In the genomic region with DNA sequence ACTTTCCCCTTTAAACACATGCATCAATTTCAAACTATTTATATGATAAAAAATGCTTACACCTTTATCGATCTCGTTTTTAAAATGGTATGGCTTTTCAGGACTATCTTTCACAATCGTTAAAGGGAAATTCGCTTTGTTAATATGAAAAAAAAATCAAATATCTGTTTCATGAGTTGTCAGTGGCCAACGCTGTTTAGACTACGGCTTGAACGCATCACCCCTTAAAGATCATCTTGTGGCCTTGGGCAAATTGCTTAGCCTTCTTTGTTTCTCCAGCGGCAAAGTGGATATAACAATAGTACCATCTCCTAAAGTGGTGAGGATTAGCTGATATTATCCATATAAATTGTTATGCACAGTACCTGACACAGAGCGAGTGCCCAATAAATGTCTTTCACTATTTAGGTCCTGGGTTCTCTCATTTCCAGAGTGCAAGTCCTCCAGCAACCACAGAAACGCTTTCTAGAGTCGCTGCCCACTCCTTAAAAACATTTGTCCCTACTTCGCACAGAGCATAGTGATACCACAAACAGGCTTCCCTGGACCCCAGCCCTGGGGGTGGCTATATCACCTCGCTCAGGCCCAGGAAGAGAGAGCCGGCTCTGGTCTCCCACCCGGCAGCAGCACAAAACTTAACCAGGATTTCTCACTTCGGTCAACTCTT, we compare ENCODE assay signal across 8 cellular contexts. TPM values are rescaled to one million over a fixed set of nuclear protein-coding genes. Genes with fewer than 3 reads are reported as not detected.
A peak's percentile ranks its signal among the peaks of the same experiment; 100 is the strongest.
DNase-seq lines count a peak whose midpoint lies in the region; ATAC-seq and TF ChIP-seq lines count a peak whose summit lies in the region.

No MANE protein-coding gene starts in this region.

- H3K27ac Mint-ChIP-seq in activated naive CD4-positive, alpha-beta T cell treated with anti-CD3 and anti-CD28 coated beads, Interleukin-2, amount 50 U/mL, for 24 hours = peak overlapping the region; percentile 92

- H3K9me3 Mint-ChIP-seq in activated naive CD4-positive, alpha-beta T cell treated with anti-CD3 and anti-CD28 coated beads, Interleukin-2, amount 50 U/mL, for 24 hours = no peaks in the 10 kb centered on the region

- H3K27me3 ChIP-seq in esophagus (ENCODE audit: control insufficient read depth in 1 of 2, insufficient read depth in 2 of 2, low read length in 2 of 2) (no peaks in the 10 kb centered on the region), neutrophil (peaks cover 48% of the 10 kb centered on the region)

- no peaks in the 10 kb centered on the region for H3K27me3 Mint-ChIP-seq in activated naive CD4-positive, alpha-beta T cell treated with anti-CD3 and anti-CD28 coated beads, Interleukin-2, amount 50 U/mL, for 24 hours

- WGBS in esophagus, 2 donors = 26 to 27% methylated on average over 16 of the region's 16 CpGs

- H3K4me1 ChIP-seq in esophagus (ENCODE audit: control insufficient read depth in 2 of 2, insufficient read depth in 2 of 2, low read length in 1 of 2) (peaks cover 0 to 9% of the 10 kb centered on the region in 2 donors), neutrophil (ENCODE audit: control insufficient read depth in 1 of 2, insufficient read depth in 1 of 2, low read depth in 1 of 2, low read length in 1 of 2) (peaks cover 20 to 24% of the 10 kb centered on the region in 2 experiments)

- no peak for ATAC-seq in GM18867 (IDR thresholded peaks at IDR 0.05; ENCODE audit: unreplicated experiment)

- peak overlapping the region; percentile 79 to 89 for H3K27ac ChIP-seq in esophagus (ENCODE audit: low read depth in 2 of 2, low read length in 1 of 2)
- no peak overlapping the region for H3K27ac ChIP-seq in neutrophil

- H3K4me3 ChIP-seq in esophagus (ENCODE audit: low read depth in 1 of 2, low read length in 2 of 2) (peak overlapping the region; percentile 65 to 93), neutrophil (ENCODE audit: low read depth in 1 of 2, low read length in 1 of 2) (peak overlapping the region; percentile 51 to 59)

- H3K4me1 Mint-ChIP-seq in activated naive CD4-positive, alpha-beta T cell treated with anti-CD3 and anti-CD28 coated beads, Interleukin-2, amount 50 U/mL, for 24 hours = peaks cover 31% of the 10 kb centered on the region

- H3K36me3 ChIP-seq in esophagus (ENCODE audit: control insufficient read depth in 2 of 2, insufficient read depth in 2 of 2, low read length in 1 of 2) (no peaks in the 10 kb centered on the region), neutrophil (no peaks in the 10 kb centered on the region)

- TF ChIP-seq CTCF in neutrophil (IDR thresholded peaks at IDR 0.05) = no peak

- peak overlapping the region; percentile 99 for H3K4me3 Mint-ChIP-seq in activated naive CD4-positive, alpha-beta T cell treated with anti-CD3 and anti-CD28 coated beads, Interleukin-2, amount 50 U/mL, for 24 hours

- peaks cover 6% of the 10 kb centered on the region for H3K36me3 Mint-ChIP-seq in activated naive CD4-positive, alpha-beta T cell treated with anti-CD3 and anti-CD28 coated beads, Interleukin-2, amount 50 U/mL, for 24 hours

- no peak for DNase-seq in activated naive CD4-positive, alpha-beta T cell treated with Interleukin-2 at 50 U/mL for 16 hours
- peak; percentile 55 for DNase-seq in RKO (ENCODE audit: low spot score)
- DNase-seq in NCI-H1417 treated with DMSO at 0.1 percent for 48 hours (lab: John Stamatoyannopoulos, UW) = no peak
- DNase-seq in stimulated activated naive CD4-positive, alpha-beta T cell (lab: John Stamatoyannopoulos, UW) = no peak

- no peaks in the 10 kb centered on the region for H3K9me3 ChIP-seq in esophagus (ENCODE audit: control insufficient read depth in 2 of 2, insufficient read depth in 1 of 2, low read depth in 1 of 2, low read length in 1 of 2)
- H3K9me3 ChIP-seq in neutrophil = no peaks in the 10 kb centered on the region

RNA-seq across cellular contexts. Expression of gene SLC35F2, which starts 0.9 kb away (rescaled TPM):
- 10 to 100 TPM in 1 of 2 donors, 1 to 10 TPM in 1; 9.3 to 12.6 TPM for polyA plus RNA-seq in esophagus
